In genomic region chr12:62192486-62193250, GRCh38 we compare ENCODE assay signal across 8 cellular contexts.
DNase-seq lines count a peak whose midpoint lies in the region; ATAC-seq lines count a peak whose summit lies in the region.

No MANE protein-coding gene starts in this region.

- H3K27me3 Mint-ChIP-seq in effector memory CD8-positive, alpha-beta T cell = peaks cover 36 to 42% of the 10 kb centered on the region in 2 donors
- peaks cover 12% of the 10 kb centered on the region for H3K27me3 Mint-ChIP-seq in memory B cell
- H3K27me3 Mint-ChIP-seq in stimulated activated memory B cell treated with anti-CD40 and anti-IgM and Interleukin-4, amounts not matched to agents 10 μg/mL and 1 μg/mL and 100 μg/mL, for 72 hours = peaks cover 30% of the 10 kb centered on the region

- no peaks in the 10 kb centered on the region for H3K9me3 Mint-ChIP-seq in effector memory CD8-positive, alpha-beta T cell
- no peaks in the 10 kb centered on the region for H3K9me3 Mint-ChIP-seq in memory B cell
- no peaks in the 10 kb centered on the region for H3K9me3 Mint-ChIP-seq in stimulated activated memory B cell treated with anti-CD40 and anti-IgM and Interleukin-4, amounts not matched to agents 10 μg/mL and 1 μg/mL and 100 μg/mL, for 72 hours

- no peak overlapping the region for H3K27ac Mint-ChIP-seq in effector memory CD8-positive, alpha-beta T cell
- no peak overlapping the region for H3K27ac Mint-ChIP-seq in memory B cell
- no peak overlapping the region for H3K27ac Mint-ChIP-seq in stimulated activated memory B cell treated with anti-CD40 and anti-IgM and Interleukin-4, amounts not matched to agents 10 μg/mL and 1 μg/mL and 100 μg/mL, for 72 hours

- H3K4me1 Mint-ChIP-seq in effector memory CD8-positive, alpha-beta T cell (ENCODE audit: low read depth in 2 of 2) = peaks cover 16 to 23% of the 10 kb centered on the region in 2 donors
- H3K4me1 Mint-ChIP-seq in memory B cell = peaks cover 25% of the 10 kb centered on the region
- peaks cover 33% of the 10 kb centered on the region for H3K4me1 Mint-ChIP-seq in stimulated activated memory B cell treated with anti-CD40 and anti-IgM and Interleukin-4, amounts not matched to agents 10 μg/mL and 1 μg/mL and 100 μg/mL, for 72 hours

- H3K36me3 Mint-ChIP-seq in effector memory CD8-positive, alpha-beta T cell (ENCODE audit: insufficient read depth) = no peaks in the 10 kb centered on the region
- H3K36me3 Mint-ChIP-seq in memory B cell = no peaks in the 10 kb centered on the region
- H3K36me3 Mint-ChIP-seq in stimulated activated memory B cell treated with anti-CD40 and anti-IgM and Interleukin-4, amounts not matched to agents 10 μg/mL and 1 μg/mL and 100 μg/mL, for 72 hours = no peaks in the 10 kb centered on the region

- H3K4me3 Mint-ChIP-seq in effector memory CD8-positive, alpha-beta T cell = peak overlapping the region; percentile 76 to 82
- peak overlapping the region; percentile 82 for H3K4me3 Mint-ChIP-seq in memory B cell
- H3K4me3 Mint-ChIP-seq in stimulated activated memory B cell treated with anti-CD40 and anti-IgM and Interleukin-4, amounts not matched to agents 10 μg/mL and 1 μg/mL and 100 μg/mL, for 72 hours = peak overlapping the region; percentile 70

- DNase-seq in COR-L47 (lab: John Stamatoyannopoulos, UW) (peak; percentile 79), NCI-H510A treated with DMSO at 0.1 percent for 48 hours (lab: John Stamatoyannopoulos, UW) (peak; percentile 96), memory B cell (ENCODE audit: low spot score in 2 of 2) (peak; percentile 41 to 54)
- DNase-seq in activated CD4-positive, alpha-beta T cell treated with anti-CD3 and anti-CD28 coated beads, Interleukin-2, amount 50 U/mL, for 1 hour = peak; percentile 22
- DNase-seq in effector memory CD8-positive, alpha-beta T cell = peak; percentile 20 to 49 (median 30)

- ATAC-seq in GM19455 (IDR thresholded peaks at IDR 0.05; ENCODE audit: unreplicated experiment) (peak; percentile 94), HG03521 (IDR thresholded peaks at IDR 0.05; ENCODE audit: unreplicated experiment) (peak; percentile 88), memory B cell (ENCODE audit: low read depth) (peak; percentile 80)
- ATAC-seq in effector memory CD8-positive, alpha-beta T cell (replicated peaks) = peak; percentile 86
- ATAC-seq in stimulated activated memory B cell treated with anti-CD40 and anti-IgM and Interleukin-4, amounts not matched to agents 10 μg/mL and 1 μg/mL and 100 μg/mL, for 72 hours = peak; percentile 86

Comparison
In these comparisons a context has a peak if more than half of its experiments do, and no peak if none do; other contexts are left out.
1. Peak in every context shown above with its lines: DNase-seq and ATAC-seq.
2. DNase-seq: peak in every context shown above with its lines; median percentile 96 in NCI-H510A treated with DMSO at 0.1 percent for 48 hours; 79 in COR-L47; 48 in memory B cell; 30 in effector memory CD8-positive, alpha-beta T cell; 22 in activated CD4-positive, alpha-beta T cell treated with anti-CD3 and anti-CD28 coated beads, Interleukin-2, amount 50 U/mL, for 1 hour.